ENCODE assay signal across 9 cellular contexts in the genomic region with DNA sequence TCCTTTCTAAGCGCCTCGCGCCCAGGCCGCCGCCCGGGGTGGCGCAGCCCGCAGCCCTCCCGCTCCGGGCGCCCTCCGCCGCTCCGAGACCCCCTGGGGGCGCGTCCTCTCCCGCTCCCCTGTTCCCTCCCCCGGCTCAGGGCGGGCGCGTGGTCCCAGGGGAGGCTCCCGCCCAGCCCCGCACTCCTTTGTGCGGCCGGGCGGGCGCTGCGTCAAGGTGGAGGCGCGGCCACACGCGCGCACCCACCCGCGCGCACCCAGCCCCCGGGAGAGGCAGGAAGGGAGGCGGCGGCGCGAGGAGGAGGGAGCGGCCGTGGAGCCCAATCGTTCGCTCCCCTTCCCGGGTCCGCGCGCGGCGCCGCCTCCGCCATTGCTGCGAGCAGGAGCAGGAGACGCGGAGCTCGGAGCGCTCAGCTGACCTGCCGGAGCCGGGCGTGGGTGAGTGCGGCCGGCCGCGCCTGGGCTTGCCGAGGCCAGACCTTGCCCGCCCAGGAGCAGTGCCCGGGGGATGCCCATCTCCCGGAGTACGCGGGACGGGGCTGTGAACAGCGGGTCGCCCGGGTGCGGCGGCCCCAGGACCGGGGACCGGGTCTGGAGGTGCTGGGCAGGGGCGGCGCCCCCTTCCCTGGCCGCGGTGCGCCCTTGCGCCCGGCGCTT. TPM values are rescaled to one million over a fixed set of nuclear protein-coding genes. Genes with fewer than 3 reads are reported as not detected.
DNase-seq lines count a peak whose midpoint lies in the region; ATAC-seq and TF ChIP-seq lines count a peak whose summit lies in the region.
"Had no signal": no experiment of that assay in that cellular context is flagged by ENCODE, and none has a peak within 500 bp of the region (broad histone marks: within the 10 kb centered on the region; RNA-seq: fewer than 3 reads in every experiment).

A gene with protein sequence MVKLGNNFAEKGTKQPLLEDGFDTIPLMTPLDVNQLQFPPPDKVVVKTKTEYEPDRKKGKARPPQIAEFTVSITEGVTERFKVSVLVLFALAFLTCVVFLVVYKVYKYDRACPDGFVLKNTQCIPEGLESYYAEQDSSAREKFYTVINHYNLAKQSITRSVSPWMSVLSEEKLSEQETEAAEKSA (plus strand): TSS at position 367 of the 657 bp plus-strand sequence. CDS start 528 bp downstream, outside the sequence.

- no peak within 1 kb of the TSS for H3K4me3 ChIP-seq in DOHH2 (ENCODE audit: low read length)
- peak within 1 kb of the TSS; percentile 75 for H3K4me3 ChIP-seq in hepatocyte
- H3K4me3 ChIP-seq in skeletal muscle cell (ENCODE audit: low read depth, low read length) = peak within 1 kb of the TSS; percentile 43

- H3K4me1 ChIP-seq in DOHH2 (ENCODE audit: control insufficient read depth, low read length) (no peaks in the 10 kb centered on the region; the same call in 1 of the 2 replicates), hepatocyte (ENCODE audit: insufficient read depth) (peaks cover 5% of the 10 kb centered on the region)

- no peaks in the 10 kb centered on the region for H3K9me3 ChIP-seq in DOHH2 (ENCODE audit: control insufficient read depth, insufficient read depth, low read length)
- H3K9me3 ChIP-seq in hepatocyte (ENCODE audit: low read depth) = no peaks in the 10 kb centered on the region

- H3K9me2 ChIP-seq in DOHH2 (replicated peaks; ENCODE audit: control insufficient read depth, low read length) (no peaks in the 10 kb centered on the region), hepatocyte (replicated peaks; ENCODE audit: insufficient read depth) (no peaks in the 10 kb centered on the region)

- under 1% methylated on average over 29 of the region's 87 CpGs for WGBS in hepatocyte (ENCODE audit: low lambda C conversion rate, missing lambda C conversion rate)

- no peaks in the 10 kb centered on the region for H3K9me3 Mint-ChIP-seq in activated naive CD8-positive, alpha-beta T cell treated with anti-CD3 and anti-CD28 coated beads, Interleukin-2, amount 10 ng/mL, durations not matched to agents 7 days and 5 days

- H3K27me3 ChIP-seq in DOHH2 (ENCODE audit: control insufficient read depth, low read length) (peaks cover 32% of the 10 kb centered on the region), hepatocyte (peaks cover 64% of the 10 kb centered on the region)

- H3K27ac ChIP-seq in DOHH2 (ENCODE audit: low read depth, low read length) (no peak within 1 kb of the TSS), hepatocyte (no peak within 1 kb of the TSS)
- H3K27ac ChIP-seq: KMS-11 had no signal

- DNase-seq in NCI-H526 treated with DMSO at 0.1 percent for 48 hours (lab: John Stamatoyannopoulos, UW) (peak; percentile 27), hepatocyte (ENCODE audit: low spot score) (peak; percentile 53), skeletal muscle cell (ENCODE audit: low read depth) (no peak), NCI-H1694 treated with DMSO at 0.1 percent for 48 hours (lab: John Stamatoyannopoulos, UW) (no peak)
- peak; percentile 74 for DNase-seq in activated naive CD8-positive, alpha-beta T cell treated with anti-CD3 and anti-CD28 coated beads, Interleukin-2, amount 10 ng/mL, durations not matched to agents 7 days and 5 days
- no peak for DNase-seq in activated CD4-positive, CD25-positive, alpha-beta regulatory T cell treated with anti-CD3 and anti-CD28 coated beads, Interleukin-2, amount 50 U/mL, for 72 hours

- no peaks in the 10 kb centered on the region for H3K36me3 ChIP-seq in DOHH2 (ENCODE audit: control insufficient read depth, low read length)
- H3K36me3 ChIP-seq in hepatocyte (replicated peaks; ENCODE audit: insufficient read depth, low read depth) = no peaks in the 10 kb centered on the region

- H3F3A ChIP-seq in DOHH2 (ENCODE audit: control insufficient read depth, insufficient read depth) = no peaks in the 10 kb centered on the region

- no peaks in the 10 kb centered on the region for H4K20me1 ChIP-seq in DOHH2 (ENCODE audit: control insufficient read depth, insufficient read depth, low read depth, low read length)
- no peaks in the 10 kb centered on the region for H4K20me1 ChIP-seq in hepatocyte (ENCODE audit: insufficient read depth, poor library complexity, severe bottlenecking)

- peak; percentile 66 for ATAC-seq in activated naive CD8-positive, alpha-beta T cell treated with anti-CD3 and anti-CD28 coated beads, Interleukin-2, amount 10 ng/mL, durations not matched to agents 7 days and 5 days (ENCODE audit: low read depth)
- ATAC-seq in GM18868 (IDR thresholded peaks at IDR 0.05; ENCODE audit: unreplicated experiment) = no peak

- H3K79me2 ChIP-seq in DOHH2 (ENCODE audit: control insufficient read depth, low read length) = no peaks in the 10 kb centered on the region
- no peaks in the 10 kb centered on the region for H3K79me2 ChIP-seq in hepatocyte

- no peaks in the 10 kb centered on the region for H3K36me3 Mint-ChIP-seq in activated naive CD8-positive, alpha-beta T cell treated with anti-CD3 and anti-CD28 coated beads, Interleukin-2, amount 10 ng/mL, durations not matched to agents 7 days and 5 days

- no peak for TF ChIP-seq CTCF in DOHH2 (IDR thresholded peaks at IDR 0.05; ENCODE audit: low read depth, low read length, poor library complexity, severe bottlenecking)
- TF ChIP-seq CTCF in hepatocyte (IDR thresholded peaks at IDR 0.05; ENCODE audit: poor library complexity) = no peak

- peak within 1 kb of the TSS; percentile 86 for H3K4me3 Mint-ChIP-seq in activated naive CD8-positive, alpha-beta T cell treated with anti-CD3 and anti-CD28 coated beads, Interleukin-2, amount 10 ng/mL, durations not matched to agents 7 days and 5 days

- H3K27me3 Mint-ChIP-seq in activated naive CD8-positive, alpha-beta T cell treated with anti-CD3 and anti-CD28 coated beads, Interleukin-2, amount 10 ng/mL, durations not matched to agents 7 days and 5 days = peaks cover 28% of the 10 kb centered on the region

- peak within 1 kb of the TSS; percentile 21 for H3K4me2 ChIP-seq in DOHH2 (ENCODE audit: low read length)
- peak within 1 kb of the TSS; percentile 95 for H3K4me2 ChIP-seq in hepatocyte
- H3K4me2 ChIP-seq: KMS-11 had no signal

- POLR2A ChIA-PET in activated naive CD8-positive, alpha-beta T cell treated with anti-CD3 and anti-CD28 coated beads, Interleukin-2, amount 10 ng/mL, durations not matched to agents 7 days and 5 days (lab: Charles Lee) = no interaction called here

- peak within 1 kb of the TSS; percentile 34 for H3K27ac Mint-ChIP-seq in activated naive CD8-positive, alpha-beta T cell treated with anti-CD3 and anti-CD28 coated beads, Interleukin-2, amount 10 ng/mL, durations not matched to agents 7 days and 5 days

- H2AFZ ChIP-seq in hepatocyte = peak within 1 kb of the TSS; percentile 71

- peaks cover 5% of the 10 kb centered on the region for H3K4me1 Mint-ChIP-seq in activated naive CD8-positive, alpha-beta T cell treated with anti-CD3 and anti-CD28 coated beads, Interleukin-2, amount 10 ng/mL, durations not matched to agents 7 days and 5 days

RNA-seq across cellular contexts. Expression of the gene that starts here (rescaled TPM):
- total RNA-seq in activated naive CD8-positive, alpha-beta T cell treated with anti-CD3 and anti-CD28 coated beads, Interleukin-2, amount 10 ng/mL, durations not matched to agents 7 days and 5 days = 10 to 100 TPM; 39.7 to 46.8 TPM
- 30.2 and 36.9 TPM in 2 replicates for total RNA-seq in hepatocyte
- 70.1 and 77.5 TPM in 2 replicates for polyA plus RNA-seq in hepatocyte

Comparison
In these comparisons a context has a peak if more than half of its experiments do, and no peak if none do; other contexts are left out.
1. DNase-seq: peak in NCI-H526 treated with DMSO at 0.1 percent for 48 hours (single experiment), activated naive CD8-positive, alpha-beta T cell treated with anti-CD3 and anti-CD28 coated beads, Interleukin-2, amount 10 ng/mL, durations not matched to agents 7 days and 5 days (single experiment) and hepatocyte (single experiment); none in skeletal muscle cell (single experiment), NCI-H1694 treated with DMSO at 0.1 percent for 48 hours (single experiment) and activated CD4-positive, CD25-positive, alpha-beta regulatory T cell treated with anti-CD3 and anti-CD28 coated beads, Interleukin-2, amount 50 U/mL, for 72 hours (single experiment).